Comparison of ENCODE assay signal across 2 cellular contexts in genomic region chr20:39661833-39662232, GRCh38.
TF ChIP-seq lines count a peak whose summit lies in the region.

No MANE protein-coding gene starts in this region.

TF ChIP-seq in SK-N-SH, 30 proteins besides CTCF, POLR2A, EP300 and RAD21 (continued from another document):
- no peak for TF ChIP-seq FOXM1 (IDR thresholded peaks at IDR 0.05; ENCODE audit: low read depth)
- no peak for TF ChIP-seq JUND (IDR thresholded peaks at IDR 0.05)
- no peak for TF ChIP-seq CHD2 (IDR thresholded peaks at IDR 0.05; ENCODE audit: low read length, partially characterized antibody)
- no peak for TF ChIP-seq REST (IDR thresholded peaks at IDR 0.05; ENCODE audit: low read depth, low read length)
- TF ChIP-seq TEAD4 (IDR thresholded peaks at IDR 0.05; ENCODE audit: borderline replicate concordance, insufficient read depth), result no peak
- TF ChIP-seq GABPA (IDR thresholded peaks at IDR 0.05; ENCODE audit: low read depth), result no peak
- TF ChIP-seq SMC3 (IDR thresholded peaks at IDR 0.05; ENCODE audit: low read depth, low read length), result no peak
- TF ChIP-seq MEF2A (IDR thresholded peaks at IDR 0.05; ENCODE audit: borderline replicate concordance, low read depth), result no peak
- TF ChIP-seq SIN3A (IDR thresholded peaks at IDR 0.05; ENCODE audit: borderline replicate concordance, low read depth, low read length), result no peak
- no peak for TF ChIP-seq USF2 (IDR thresholded peaks at IDR 0.05; ENCODE audit: borderline replicate concordance, low read depth, low read length)

TF ChIP-seq in SK-N-SH treated with all-trans-retinoic acid at 6 μM for 48 hours, 23 proteins besides CTCF, POLR2A, EP300 and RAD21 (continued from another document):
- TF ChIP-seq POU6F1 (CRISPR knock-in tag; IDR thresholded peaks at IDR 0.05; ENCODE audit: borderline replicate concordance, low read depth) (no peak), CREB5 (CRISPR knock-in tag; IDR thresholded peaks at IDR 0.05; ENCODE audit: low read depth) (no peak), ZFP30 (CRISPR knock-in tag; IDR thresholded peaks at IDR 0.05) (no peak), CSDC2 (CRISPR knock-in tag; IDR thresholded peaks at IDR 0.05) (no peak)
